2 cellular contexts compared by ENCODE assay signal in the genomic region with DNA sequence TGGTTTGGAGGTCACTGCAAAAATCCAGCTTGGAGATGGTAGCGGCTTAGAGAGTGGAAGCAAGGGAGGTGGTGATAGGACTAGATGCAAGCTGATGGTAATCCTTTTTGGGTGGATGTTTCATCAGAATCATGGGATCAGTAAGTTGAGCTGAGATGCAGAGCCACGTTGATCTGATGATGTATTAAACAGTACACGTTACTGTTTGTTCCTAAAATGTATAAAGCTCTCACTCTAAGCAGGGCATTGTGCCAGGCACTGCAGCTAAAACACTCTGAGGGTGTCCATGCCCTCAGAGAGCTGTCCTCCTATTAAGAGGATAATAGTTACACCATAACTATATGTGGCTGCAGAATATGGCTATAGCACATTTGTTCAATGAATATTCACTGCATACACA.
TF ChIP-seq lines count a peak whose summit lies in the region.

No MANE protein-coding gene starts in this region.

TF ChIP-seq in SK-N-SH, 30 proteins besides CTCF, POLR2A, EP300 and RAD21 (continued from another document):
- TF ChIP-seq, protein P1, sequence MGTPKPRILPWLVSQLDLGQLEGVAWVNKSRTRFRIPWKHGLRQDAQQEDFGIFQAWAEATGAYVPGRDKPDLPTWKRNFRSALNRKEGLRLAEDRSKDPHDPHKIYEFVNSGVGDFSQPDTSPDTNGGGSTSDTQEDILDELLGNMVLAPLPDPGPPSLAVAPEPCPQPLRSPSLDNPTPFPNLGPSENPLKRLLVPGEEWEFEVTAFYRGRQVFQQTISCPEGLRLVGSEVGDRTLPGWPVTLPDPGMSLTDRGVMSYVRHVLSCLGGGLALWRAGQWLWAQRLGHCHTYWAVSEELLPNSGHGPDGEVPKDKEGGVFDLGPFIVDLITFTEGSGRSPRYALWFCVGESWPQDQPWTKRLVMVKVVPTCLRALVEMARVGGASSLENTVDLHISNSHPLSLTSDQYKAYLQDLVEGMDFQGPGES (IDR thresholded peaks at IDR 0.05; ENCODE audit: low read depth, low read length): no peak
- TF ChIP-seq NFIC (IDR thresholded peaks at IDR 0.05; ENCODE audit: borderline replicate concordance): no peak
- TF ChIP-seq MEF2A (IDR thresholded peaks at IDR 0.05; ENCODE audit: borderline replicate concordance, low read depth): no peak
- TF ChIP-seq, protein P2, sequence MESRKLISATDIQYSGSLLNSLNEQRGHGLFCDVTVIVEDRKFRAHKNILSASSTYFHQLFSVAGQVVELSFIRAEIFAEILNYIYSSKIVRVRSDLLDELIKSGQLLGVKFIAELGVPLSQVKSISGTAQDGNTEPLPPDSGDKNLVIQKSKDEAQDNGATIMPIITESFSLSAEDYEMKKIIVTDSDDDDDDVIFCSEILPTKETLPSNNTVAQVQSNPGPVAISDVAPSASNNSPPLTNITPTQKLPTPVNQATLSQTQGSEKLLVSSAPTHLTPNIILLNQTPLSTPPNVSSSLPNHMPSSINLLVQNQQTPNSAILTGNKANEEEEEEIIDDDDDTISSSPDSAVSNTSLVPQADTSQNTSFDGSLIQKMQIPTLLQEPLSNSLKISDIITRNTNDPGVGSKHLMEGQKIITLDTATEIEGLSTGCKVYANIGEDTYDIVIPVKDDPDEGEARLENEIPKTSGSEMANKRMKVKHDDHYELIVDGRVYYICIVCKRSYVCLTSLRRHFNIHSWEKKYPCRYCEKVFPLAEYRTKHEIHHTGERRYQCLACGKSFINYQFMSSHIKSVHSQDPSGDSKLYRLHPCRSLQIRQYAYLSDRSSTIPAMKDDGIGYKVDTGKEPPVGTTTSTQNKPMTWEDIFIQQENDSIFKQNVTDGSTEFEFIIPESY (IDR thresholded peaks at IDR 0.05; ENCODE audit: borderline replicate concordance, low read depth): no peak
- TF ChIP-seq, protein P3, sequence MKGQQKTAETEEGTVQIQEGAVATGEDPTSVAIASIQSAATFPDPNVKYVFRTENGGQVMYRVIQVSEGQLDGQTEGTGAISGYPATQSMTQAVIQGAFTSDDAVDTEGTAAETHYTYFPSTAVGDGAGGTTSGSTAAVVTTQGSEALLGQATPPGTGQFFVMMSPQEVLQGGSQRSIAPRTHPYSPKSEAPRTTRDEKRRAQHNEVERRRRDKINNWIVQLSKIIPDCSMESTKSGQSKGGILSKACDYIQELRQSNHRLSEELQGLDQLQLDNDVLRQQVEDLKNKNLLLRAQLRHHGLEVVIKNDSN (IDR thresholded peaks at IDR 0.05; ENCODE audit: borderline replicate concordance, low read depth): no peak
- no peak for TF ChIP-seq FOSL2 (IDR thresholded peaks at IDR 0.05; ENCODE audit: borderline replicate concordance, low read depth)
- TF ChIP-seq, protein P4, sequence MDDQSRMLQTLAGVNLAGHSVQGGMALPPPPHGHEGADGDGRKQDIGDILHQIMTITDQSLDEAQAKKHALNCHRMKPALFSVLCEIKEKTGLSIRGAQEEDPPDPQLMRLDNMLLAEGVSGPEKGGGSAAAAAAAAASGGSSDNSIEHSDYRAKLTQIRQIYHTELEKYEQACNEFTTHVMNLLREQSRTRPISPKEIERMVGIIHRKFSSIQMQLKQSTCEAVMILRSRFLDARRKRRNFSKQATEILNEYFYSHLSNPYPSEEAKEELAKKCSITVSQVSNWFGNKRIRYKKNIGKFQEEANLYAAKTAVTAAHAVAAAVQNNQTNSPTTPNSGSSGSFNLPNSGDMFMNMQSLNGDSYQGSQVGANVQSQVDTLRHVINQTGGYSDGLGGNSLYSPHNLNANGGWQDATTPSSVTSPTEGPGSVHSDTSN (IDR thresholded peaks at IDR 0.05): no peak
- TF ChIP-seq, protein P5, sequence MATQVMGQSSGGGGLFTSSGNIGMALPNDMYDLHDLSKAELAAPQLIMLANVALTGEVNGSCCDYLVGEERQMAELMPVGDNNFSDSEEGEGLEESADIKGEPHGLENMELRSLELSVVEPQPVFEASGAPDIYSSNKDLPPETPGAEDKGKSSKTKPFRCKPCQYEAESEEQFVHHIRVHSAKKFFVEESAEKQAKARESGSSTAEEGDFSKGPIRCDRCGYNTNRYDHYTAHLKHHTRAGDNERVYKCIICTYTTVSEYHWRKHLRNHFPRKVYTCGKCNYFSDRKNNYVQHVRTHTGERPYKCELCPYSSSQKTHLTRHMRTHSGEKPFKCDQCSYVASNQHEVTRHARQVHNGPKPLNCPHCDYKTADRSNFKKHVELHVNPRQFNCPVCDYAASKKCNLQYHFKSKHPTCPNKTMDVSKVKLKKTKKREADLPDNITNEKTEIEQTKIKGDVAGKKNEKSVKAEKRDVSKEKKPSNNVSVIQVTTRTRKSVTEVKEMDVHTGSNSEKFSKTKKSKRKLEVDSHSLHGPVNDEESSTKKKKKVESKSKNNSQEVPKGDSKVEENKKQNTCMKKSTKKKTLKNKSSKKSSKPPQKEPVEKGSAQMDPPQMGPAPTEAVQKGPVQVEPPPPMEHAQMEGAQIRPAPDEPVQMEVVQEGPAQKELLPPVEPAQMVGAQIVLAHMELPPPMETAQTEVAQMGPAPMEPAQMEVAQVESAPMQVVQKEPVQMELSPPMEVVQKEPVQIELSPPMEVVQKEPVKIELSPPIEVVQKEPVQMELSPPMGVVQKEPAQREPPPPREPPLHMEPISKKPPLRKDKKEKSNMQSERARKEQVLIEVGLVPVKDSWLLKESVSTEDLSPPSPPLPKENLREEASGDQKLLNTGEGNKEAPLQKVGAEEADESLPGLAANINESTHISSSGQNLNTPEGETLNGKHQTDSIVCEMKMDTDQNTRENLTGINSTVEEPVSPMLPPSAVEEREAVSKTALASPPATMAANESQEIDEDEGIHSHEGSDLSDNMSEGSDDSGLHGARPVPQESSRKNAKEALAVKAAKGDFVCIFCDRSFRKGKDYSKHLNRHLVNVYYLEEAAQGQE (IDR thresholded peaks at IDR 0.05; ENCODE audit: low read depth, low read length): no peak
- no peak for TF ChIP-seq ELF1 (IDR thresholded peaks at IDR 0.05)
- TF ChIP-seq JUND (IDR thresholded peaks at IDR 0.05): no peak
- no peak for TF ChIP-seq SIN3A (IDR thresholded peaks at IDR 0.05; ENCODE audit: borderline replicate concordance, low read depth, low read length)
- TF ChIP-seq RXRA (IDR thresholded peaks at IDR 0.05; ENCODE audit: borderline replicate concordance, low read depth): no peak
- TF ChIP-seq EZH2phosphoT487 (IDR thresholded peaks at IDR 0.05; ENCODE audit: borderline replicate concordance, low read depth): no peak
- TF ChIP-seq, protein P6, sequence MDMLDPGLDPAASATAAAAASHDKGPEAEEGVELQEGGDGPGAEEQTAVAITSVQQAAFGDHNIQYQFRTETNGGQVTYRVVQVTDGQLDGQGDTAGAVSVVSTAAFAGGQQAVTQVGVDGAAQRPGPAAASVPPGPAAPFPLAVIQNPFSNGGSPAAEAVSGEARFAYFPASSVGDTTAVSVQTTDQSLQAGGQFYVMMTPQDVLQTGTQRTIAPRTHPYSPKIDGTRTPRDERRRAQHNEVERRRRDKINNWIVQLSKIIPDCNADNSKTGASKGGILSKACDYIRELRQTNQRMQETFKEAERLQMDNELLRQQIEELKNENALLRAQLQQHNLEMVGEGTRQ (IDR thresholded peaks at IDR 0.05; ENCODE audit: borderline replicate concordance, low read depth, low read length): no peak

TF ChIP-seq in SK-N-SH treated with all-trans-retinoic acid at 6 μM for 48 hours, 23 proteins besides CTCF, POLR2A, EP300 and RAD21 (continued from another document):
- TF ChIP-seq, protein P7, sequence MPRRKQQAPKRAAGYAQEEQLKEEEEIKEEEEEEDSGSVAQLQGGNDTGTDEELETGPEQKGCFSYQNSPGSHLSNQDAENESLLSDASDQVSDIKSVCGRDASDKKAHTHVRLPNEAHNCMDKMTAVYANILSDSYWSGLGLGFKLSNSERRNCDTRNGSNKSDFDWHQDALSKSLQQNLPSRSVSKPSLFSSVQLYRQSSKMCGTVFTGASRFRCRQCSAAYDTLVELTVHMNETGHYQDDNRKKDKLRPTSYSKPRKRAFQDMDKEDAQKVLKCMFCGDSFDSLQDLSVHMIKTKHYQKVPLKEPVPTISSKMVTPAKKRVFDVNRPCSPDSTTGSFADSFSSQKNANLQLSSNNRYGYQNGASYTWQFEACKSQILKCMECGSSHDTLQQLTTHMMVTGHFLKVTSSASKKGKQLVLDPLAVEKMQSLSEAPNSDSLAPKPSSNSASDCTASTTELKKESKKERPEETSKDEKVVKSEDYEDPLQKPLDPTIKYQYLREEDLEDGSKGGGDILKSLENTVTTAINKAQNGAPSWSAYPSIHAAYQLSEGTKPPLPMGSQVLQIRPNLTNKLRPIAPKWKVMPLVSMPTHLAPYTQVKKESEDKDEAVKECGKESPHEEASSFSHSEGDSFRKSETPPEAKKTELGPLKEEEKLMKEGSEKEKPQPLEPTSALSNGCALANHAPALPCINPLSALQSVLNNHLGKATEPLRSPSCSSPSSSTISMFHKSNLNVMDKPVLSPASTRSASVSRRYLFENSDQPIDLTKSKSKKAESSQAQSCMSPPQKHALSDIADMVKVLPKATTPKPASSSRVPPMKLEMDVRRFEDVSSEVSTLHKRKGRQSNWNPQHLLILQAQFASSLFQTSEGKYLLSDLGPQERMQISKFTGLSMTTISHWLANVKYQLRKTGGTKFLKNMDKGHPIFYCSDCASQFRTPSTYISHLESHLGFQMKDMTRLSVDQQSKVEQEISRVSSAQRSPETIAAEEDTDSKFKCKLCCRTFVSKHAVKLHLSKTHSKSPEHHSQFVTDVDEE (CRISPR knock-in tag; IDR thresholded peaks at IDR 0.05): no peak
- TF ChIP-seq TOX (CRISPR knock-in tag; IDR thresholded peaks at IDR 0.05; ENCODE audit: borderline replicate concordance) (no peak), ARNTL (CRISPR knock-in tag; IDR thresholded peaks at IDR 0.05; ENCODE audit: borderline replicate concordance, low read depth) (no peak), CSDC2 (CRISPR knock-in tag; IDR thresholded peaks at IDR 0.05) (no peak), ZFP30 (CRISPR knock-in tag; IDR thresholded peaks at IDR 0.05) (no peak), ZNF70 (CRISPR knock-in tag; IDR thresholded peaks at IDR 0.05) (no peak), GLIS3 (CRISPR knock-in tag; IDR thresholded peaks at IDR 0.05) (no peak), RARB (CRISPR knock-in tag; IDR thresholded peaks at IDR 0.05) (no peak), ISL1 (CRISPR knock-in tag; IDR thresholded peaks at IDR 0.05) (no peak), ZFP3 (CRISPR knock-in tag; IDR thresholded peaks at IDR 0.05) (no peak), BACH2 (CRISPR knock-in tag; IDR thresholded peaks at IDR 0.05; ENCODE audit: borderline replicate concordance) (no peak), TCF4 (CRISPR knock-in tag; IDR thresholded peaks at IDR 0.05; ENCODE audit: borderline replicate concordance) (no peak), ZNF8 (CRISPR knock-in tag; IDR thresholded peaks at IDR 0.05) (no peak), ZC3H10 (CRISPR knock-in tag; IDR thresholded peaks at IDR 0.05) (no peak)
- TF ChIP-seq, protein P8, sequence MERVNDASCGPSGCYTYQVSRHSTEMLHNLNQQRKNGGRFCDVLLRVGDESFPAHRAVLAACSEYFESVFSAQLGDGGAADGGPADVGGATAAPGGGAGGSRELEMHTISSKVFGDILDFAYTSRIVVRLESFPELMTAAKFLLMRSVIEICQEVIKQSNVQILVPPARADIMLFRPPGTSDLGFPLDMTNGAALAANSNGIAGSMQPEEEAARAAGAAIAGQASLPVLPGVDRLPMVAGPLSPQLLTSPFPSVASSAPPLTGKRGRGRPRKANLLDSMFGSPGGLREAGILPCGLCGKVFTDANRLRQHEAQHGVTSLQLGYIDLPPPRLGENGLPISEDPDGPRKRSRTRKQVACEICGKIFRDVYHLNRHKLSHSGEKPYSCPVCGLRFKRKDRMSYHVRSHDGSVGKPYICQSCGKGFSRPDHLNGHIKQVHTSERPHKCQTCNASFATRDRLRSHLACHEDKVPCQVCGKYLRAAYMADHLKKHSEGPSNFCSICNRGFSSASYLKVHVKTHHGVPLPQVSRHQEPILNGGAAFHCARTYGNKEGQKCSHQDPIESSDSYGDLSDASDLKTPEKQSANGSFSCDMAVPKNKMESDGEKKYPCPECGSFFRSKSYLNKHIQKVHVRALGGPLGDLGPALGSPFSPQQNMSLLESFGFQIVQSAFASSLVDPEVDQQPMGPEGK (CRISPR knock-in tag; IDR thresholded peaks at IDR 0.05; ENCODE audit: borderline replicate concordance): no peak
- TF ChIP-seq, protein P9, sequence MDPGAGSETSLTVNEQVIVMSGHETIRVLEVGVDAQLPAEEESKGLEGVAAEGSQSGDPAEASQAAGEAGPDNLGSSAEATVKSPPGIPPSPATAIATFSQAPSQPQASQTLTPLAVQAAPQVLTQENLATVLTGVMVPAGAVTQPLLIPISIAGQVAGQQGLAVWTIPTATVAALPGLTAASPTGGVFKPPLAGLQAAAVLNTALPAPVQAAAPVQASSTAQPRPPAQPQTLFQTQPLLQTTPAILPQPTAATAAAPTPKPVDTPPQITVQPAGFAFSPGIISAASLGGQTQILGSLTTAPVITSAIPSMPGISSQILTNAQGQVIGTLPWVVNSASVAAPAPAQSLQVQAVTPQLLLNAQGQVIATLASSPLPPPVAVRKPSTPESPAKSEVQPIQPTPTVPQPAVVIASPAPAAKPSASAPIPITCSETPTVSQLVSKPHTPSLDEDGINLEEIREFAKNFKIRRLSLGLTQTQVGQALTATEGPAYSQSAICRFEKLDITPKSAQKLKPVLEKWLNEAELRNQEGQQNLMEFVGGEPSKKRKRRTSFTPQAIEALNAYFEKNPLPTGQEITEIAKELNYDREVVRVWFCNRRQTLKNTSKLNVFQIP (CRISPR knock-in tag; IDR thresholded peaks at IDR 0.05; ENCODE audit: borderline replicate concordance, low read depth): no peak
